3 cellular contexts compared by ENCODE assay signal in the genomic region with DNA sequence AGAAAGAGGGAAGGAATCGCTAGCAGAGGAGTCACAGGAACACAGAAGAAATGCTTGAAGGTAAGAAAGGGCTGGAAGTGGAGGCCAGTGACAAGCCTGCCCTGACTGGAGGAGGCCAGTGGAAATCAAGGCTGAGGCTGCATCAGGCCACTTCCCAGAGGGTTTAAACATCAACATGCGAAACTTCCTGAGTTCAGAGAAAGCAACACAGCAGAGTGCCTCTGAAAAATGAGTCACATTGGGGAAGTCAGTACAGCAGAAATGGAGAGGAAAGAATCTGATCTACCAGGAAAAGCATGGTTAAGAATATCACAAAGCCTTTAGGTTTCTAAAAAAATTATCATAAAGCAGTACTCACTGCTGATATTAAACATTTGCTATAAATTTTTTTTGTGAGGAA.
TF ChIP-seq lines count a peak whose summit lies in the region.

No MANE protein-coding gene starts in this region.

TF ChIP-seq in GM23338, 12 proteins besides CTCF, POLR2A, EP300 and RAD21 (continues in another document):
- TF ChIP-seq ZNF114 (CRISPR knock-in tag; IDR thresholded peaks at IDR 0.05) (no peak), ZNF331 (CRISPR knock-in tag; IDR thresholded peaks at IDR 0.05; ENCODE audit: low read depth) (no peak), EZH2phosphoT487 (IDR thresholded peaks at IDR 0.05; ENCODE audit: unreplicated experiment) (no peak), STAT1 (IDR thresholded peaks at IDR 0.05; ENCODE audit: unreplicated experiment) (no peak), POLR2AphosphoS5 (IDR thresholded peaks at IDR 0.05; ENCODE audit: low read depth) (no peak)
- TF ChIP-seq, protein P1, sequence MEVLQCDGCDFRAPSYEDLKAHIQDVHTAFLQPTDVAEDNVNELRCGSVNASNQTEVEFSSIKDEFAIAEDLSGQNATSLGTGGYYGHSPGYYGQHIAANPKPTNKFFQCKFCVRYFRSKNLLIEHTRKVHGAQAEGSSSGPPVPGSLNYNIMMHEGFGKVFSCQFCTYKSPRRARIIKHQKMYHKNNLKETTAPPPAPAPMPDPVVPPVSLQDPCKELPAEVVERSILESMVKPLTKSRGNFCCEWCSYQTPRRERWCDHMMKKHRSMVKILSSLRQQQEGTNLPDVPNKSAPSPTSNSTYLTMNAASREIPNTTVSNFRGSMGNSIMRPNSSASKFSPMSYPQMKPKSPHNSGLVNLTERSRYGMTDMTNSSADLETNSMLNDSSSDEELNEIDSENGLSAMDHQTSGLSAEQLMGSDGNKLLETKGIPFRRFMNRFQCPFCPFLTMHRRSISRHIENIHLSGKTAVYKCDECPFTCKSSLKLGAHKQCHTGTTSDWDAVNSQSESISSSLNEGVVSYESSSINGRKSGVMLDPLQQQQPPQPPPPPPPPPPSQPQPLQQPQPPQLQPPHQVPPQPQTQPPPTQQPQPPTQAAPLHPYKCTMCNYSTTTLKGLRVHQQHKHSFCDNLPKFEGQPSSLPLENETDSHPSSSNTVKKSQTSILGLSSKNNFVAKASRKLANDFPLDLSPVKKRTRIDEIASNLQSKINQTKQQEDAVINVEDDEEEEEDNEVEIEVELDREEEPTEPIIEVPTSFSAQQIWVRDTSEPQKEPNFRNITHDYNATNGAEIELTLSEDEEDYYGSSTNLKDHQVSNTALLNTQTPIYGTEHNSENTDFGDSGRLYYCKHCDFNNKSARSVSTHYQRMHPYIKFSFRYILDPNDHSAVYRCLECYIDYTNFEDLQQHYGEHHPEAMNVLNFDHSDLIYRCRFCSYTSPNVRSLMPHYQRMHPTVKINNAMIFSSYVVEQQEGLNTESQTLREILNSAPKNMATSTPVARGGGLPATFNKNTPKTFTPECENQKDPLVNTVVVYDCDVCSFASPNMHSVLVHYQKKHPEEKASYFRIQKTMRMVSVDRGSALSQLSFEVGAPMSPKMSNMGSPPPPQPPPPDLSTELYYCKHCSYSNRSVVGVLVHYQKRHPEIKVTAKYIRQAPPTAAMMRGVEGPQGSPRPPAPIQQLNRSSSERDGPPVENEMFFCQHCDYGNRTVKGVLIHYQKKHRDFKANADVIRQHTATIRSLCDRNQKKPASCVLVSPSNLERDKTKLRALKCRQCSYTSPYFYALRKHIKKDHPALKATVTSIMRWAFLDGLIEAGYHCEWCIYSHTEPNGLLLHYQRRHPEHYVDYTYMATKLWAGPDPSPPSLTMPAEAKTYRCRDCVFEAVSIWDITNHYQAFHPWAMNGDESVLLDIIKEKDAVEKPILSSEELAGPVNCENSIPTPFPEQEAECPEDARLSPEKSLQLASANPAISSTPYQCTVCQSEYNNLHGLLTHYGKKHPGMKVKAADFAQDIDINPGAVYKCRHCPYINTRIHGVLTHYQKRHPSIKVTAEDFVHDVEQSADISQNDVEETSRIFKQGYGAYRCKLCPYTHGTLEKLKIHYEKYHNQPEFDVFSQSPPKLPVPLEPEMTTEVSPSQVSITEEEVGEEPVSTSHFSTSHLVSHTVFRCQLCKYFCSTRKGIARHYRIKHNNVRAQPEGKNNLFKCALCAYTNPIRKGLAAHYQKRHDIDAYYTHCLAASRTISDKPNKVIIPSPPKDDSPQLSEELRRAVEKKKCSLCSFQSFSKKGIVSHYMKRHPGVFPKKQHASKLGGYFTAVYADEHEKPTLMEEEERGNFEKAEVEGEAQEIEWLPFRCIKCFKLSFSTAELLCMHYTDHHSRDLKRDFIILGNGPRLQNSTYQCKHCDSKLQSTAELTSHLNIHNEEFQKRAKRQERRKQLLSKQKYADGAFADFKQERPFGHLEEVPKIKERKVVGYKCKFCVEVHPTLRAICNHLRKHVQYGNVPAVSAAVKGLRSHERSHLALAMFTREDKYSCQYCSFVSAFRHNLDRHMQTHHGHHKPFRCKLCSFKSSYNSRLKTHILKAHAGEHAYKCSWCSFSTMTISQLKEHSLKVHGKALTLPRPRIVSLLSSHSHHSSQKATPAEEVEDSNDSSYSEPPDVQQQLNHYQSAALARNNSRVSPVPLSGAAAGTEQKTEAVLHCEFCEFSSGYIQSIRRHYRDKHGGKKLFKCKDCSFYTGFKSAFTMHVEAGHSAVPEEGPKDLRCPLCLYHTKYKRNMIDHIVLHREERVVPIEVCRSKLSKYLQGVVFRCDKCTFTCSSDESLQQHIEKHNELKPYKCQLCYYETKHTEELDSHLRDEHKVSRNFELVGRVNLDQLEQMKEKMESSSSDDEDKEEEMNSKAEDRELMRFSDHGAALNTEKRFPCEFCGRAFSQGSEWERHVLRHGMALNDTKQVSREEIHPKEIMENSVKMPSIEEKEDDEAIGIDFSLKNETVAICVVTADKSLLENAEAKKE (CRISPR knock-in tag; IDR thresholded peaks at IDR 0.05) = no peak

TF ChIP-seq in SK-N-SH treated with all-trans-retinoic acid at 6 μM for 48 hours, 23 proteins besides CTCF, POLR2A, EP300 and RAD21:
- TF ChIP-seq ZC3H10 (CRISPR knock-in tag; IDR thresholded peaks at IDR 0.05) = no peak
- TF ChIP-seq, protein P2, sequence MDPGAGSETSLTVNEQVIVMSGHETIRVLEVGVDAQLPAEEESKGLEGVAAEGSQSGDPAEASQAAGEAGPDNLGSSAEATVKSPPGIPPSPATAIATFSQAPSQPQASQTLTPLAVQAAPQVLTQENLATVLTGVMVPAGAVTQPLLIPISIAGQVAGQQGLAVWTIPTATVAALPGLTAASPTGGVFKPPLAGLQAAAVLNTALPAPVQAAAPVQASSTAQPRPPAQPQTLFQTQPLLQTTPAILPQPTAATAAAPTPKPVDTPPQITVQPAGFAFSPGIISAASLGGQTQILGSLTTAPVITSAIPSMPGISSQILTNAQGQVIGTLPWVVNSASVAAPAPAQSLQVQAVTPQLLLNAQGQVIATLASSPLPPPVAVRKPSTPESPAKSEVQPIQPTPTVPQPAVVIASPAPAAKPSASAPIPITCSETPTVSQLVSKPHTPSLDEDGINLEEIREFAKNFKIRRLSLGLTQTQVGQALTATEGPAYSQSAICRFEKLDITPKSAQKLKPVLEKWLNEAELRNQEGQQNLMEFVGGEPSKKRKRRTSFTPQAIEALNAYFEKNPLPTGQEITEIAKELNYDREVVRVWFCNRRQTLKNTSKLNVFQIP (CRISPR knock-in tag; IDR thresholded peaks at IDR 0.05; ENCODE audit: borderline replicate concordance, low read depth) = no peak
- no peak for TF ChIP-seq BACH2 (CRISPR knock-in tag; IDR thresholded peaks at IDR 0.05; ENCODE audit: borderline replicate concordance)
- no peak for TF ChIP-seq ZFP30 (CRISPR knock-in tag; IDR thresholded peaks at IDR 0.05)
- TF ChIP-seq ISL1 (CRISPR knock-in tag; IDR thresholded peaks at IDR 0.05) = no peak
- no peak for TF ChIP-seq ZNF70 (CRISPR knock-in tag; IDR thresholded peaks at IDR 0.05)
- TF ChIP-seq, protein P3, sequence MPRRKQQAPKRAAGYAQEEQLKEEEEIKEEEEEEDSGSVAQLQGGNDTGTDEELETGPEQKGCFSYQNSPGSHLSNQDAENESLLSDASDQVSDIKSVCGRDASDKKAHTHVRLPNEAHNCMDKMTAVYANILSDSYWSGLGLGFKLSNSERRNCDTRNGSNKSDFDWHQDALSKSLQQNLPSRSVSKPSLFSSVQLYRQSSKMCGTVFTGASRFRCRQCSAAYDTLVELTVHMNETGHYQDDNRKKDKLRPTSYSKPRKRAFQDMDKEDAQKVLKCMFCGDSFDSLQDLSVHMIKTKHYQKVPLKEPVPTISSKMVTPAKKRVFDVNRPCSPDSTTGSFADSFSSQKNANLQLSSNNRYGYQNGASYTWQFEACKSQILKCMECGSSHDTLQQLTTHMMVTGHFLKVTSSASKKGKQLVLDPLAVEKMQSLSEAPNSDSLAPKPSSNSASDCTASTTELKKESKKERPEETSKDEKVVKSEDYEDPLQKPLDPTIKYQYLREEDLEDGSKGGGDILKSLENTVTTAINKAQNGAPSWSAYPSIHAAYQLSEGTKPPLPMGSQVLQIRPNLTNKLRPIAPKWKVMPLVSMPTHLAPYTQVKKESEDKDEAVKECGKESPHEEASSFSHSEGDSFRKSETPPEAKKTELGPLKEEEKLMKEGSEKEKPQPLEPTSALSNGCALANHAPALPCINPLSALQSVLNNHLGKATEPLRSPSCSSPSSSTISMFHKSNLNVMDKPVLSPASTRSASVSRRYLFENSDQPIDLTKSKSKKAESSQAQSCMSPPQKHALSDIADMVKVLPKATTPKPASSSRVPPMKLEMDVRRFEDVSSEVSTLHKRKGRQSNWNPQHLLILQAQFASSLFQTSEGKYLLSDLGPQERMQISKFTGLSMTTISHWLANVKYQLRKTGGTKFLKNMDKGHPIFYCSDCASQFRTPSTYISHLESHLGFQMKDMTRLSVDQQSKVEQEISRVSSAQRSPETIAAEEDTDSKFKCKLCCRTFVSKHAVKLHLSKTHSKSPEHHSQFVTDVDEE (CRISPR knock-in tag; IDR thresholded peaks at IDR 0.05) = no peak
TF ChIP-seq in SK-N-SH treated with all-trans-retinoic acid at 6 μM for 48 hours: peak in this region for 0.

TF ChIP-seq in endothelial cell of umbilical vein, 7 proteins besides CTCF, POLR2A, EP300 and RAD21:
- peak; percentile 72 for TF ChIP-seq FOS (IDR thresholded peaks at IDR 0.05; ENCODE audit: borderline replicate concordance, insufficient read depth, low read length)
- peak; percentile 66 for TF ChIP-seq JUN (IDR thresholded peaks at IDR 0.05; ENCODE audit: borderline replicate concordance, insufficient read depth, insufficient read length, low read depth)
- TF ChIP-seq, protein P4, sequence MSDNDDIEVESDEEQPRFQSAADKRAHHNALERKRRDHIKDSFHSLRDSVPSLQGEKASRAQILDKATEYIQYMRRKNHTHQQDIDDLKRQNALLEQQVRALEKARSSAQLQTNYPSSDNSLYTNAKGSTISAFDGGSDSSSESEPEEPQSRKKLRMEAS (IDR thresholded peaks at IDR 0.05; ENCODE audit: insufficient read depth, insufficient read length) = no peak
- peak; percentile 22 for TF ChIP-seq POLR2AphosphoS5 (IDR thresholded peaks at IDR 0.05; ENCODE audit: insufficient read depth, low read depth, low read length)
- no peak for TF ChIP-seq EZH2 (IDR thresholded peaks at IDR 0.05; ENCODE audit: borderline replicate concordance, low read depth, low read length, severe bottlenecking)
